Comparison of ENCODE assay signal across 16 cellular contexts in the genomic region with DNA sequence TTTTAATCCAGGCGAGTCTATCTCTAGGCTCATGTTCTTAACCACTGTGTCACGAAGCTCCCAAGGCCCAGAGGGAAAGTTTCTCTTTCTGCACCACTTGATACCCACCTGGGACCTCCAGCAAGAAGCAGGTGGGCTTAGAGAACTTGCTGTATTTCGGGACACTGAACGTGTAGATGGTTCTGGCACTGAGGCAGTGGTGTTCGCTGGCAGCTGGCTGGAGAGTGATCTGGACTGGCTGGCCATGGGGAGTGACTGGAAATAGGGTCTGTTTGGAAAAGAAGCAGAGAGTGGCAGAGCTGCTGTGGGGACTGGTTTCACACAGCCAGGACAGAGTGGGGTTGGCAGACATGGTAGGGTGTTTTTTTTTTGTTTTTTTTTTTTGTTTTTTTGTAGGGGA. TPM values are rescaled to one million over a fixed set of nuclear protein-coding genes. Genes with fewer than 3 reads are reported as not detected.
DNase-seq lines count a peak whose midpoint lies in the region; ATAC-seq and TF ChIP-seq lines count a peak whose summit lies in the region.
"Had no signal": no experiment of that assay in that cellular context is flagged by ENCODE, and none has a peak within 500 bp of the region (broad histone marks: within the 10 kb centered on the region; RNA-seq: fewer than 3 reads in every experiment).

No MANE protein-coding gene starts in this region.

- H3K36me3 ChIP-seq in endodermal cell (ENCODE audit: control insufficient read depth, insufficient read depth, low read length) (peaks cover 25% of the 10 kb centered on the region), neural progenitor cell (no peaks in the 10 kb centered on the region), mesendoderm (ENCODE audit: control insufficient read depth, insufficient read depth, low read length) (no peaks in the 10 kb centered on the region)

- H2BK5ac ChIP-seq in mesendoderm (ENCODE audit: low read length) = no peak overlapping the region

- ATAC-seq in natural killer cell treated with Interleukin-12 subunit alpha and Interleukin-12 subunit beta and Interleukin-15 and Interleukin-18, amount 100 ng/mL, for 72 hours = no peak
- ATAC-seq in natural killer cell = no peak
- ATAC-seq in stimulated activated naive B cell treated with anti-CD40 and anti-IgM and Interleukin-4, amounts not matched to agents 10 μg/mL and 1 μg/mL and 100 μg/mL, for 72 hours (replicated peaks) = no peak
- ATAC-seq: HCT116 had no signal

- no peak overlapping the region for H3K56ac ChIP-seq in mesendoderm (ENCODE audit: low read length)

- H2BK15ac ChIP-seq in mesendoderm (replicated peaks; ENCODE audit: low read depth) = no peak overlapping the region

- 94 to 96% methylated on average over 3 to 5 of the region's 5 CpGs for WGBS in endodermal cell (ENCODE audit: insufficient coverage in 1 of 2, insufficient read length in 1 of 2), 2 experiments
- WGBS in mesendoderm (ENCODE audit: extremely low coverage, insufficient coverage, low lambda C conversion rate) = no CpG with 5 or more reads among the region's 5 CpGs

- H3K9me3 ChIP-seq in endodermal cell (ENCODE audit: control insufficient read depth, low read length) = no peaks in the 10 kb centered on the region
- H3K9me3 ChIP-seq in neural progenitor cell (ENCODE audit: low read depth) = no peaks in the 10 kb centered on the region
- H3K9me3 ChIP-seq: BLaER1 treated with 17β-estradiol and CSF1 and Interleukin-3, amounts not matched to agents 10 nM and 100 nM had no signal

- H3K27ac Mint-ChIP-seq in natural killer cell treated with Interleukin-12 subunit alpha and Interleukin-12 subunit beta and Interleukin-15 and Interleukin-18, amount 100 ng/mL, for 72 hours = no peak overlapping the region
- H3K27ac Mint-ChIP-seq in natural killer cell (no peak overlapping the region), endodermal cell (no peak overlapping the region), neural progenitor cell (peak overlapping the region; percentile 86)
- no peak overlapping the region for H3K27ac Mint-ChIP-seq in stimulated activated naive B cell treated with anti-CD40 and anti-IgM and Interleukin-4, amounts not matched to agents 10 μg/mL and 1 μg/mL and 100 μg/mL, for 72 hours

- H3K9ac ChIP-seq in endodermal cell (ENCODE audit: extremely low read depth, low read length, poor library complexity, severe bottlenecking) = no peak overlapping the region
- H3K9ac ChIP-seq in neural progenitor cell = no peak overlapping the region
- no peak overlapping the region for H3K9ac ChIP-seq in mesendoderm (ENCODE audit: low read length)
- H3K9ac ChIP-seq: BLaER1 treated with 17β-estradiol and CSF1 and Interleukin-3, amounts not matched to agents 10 nM and 100 nM had no signal

- TF ChIP-seq CTCF in natural killer cell (IDR thresholded peaks at IDR 0.05) (no peak), endodermal cell (conservative IDR thresholded peaks at IDR 0.05) (no peak), neural progenitor cell (IDR thresholded peaks at IDR 0.05) (no peak)

- no peak overlapping the region for H3K4me3 Mint-ChIP-seq in natural killer cell treated with Interleukin-12 subunit alpha and Interleukin-12 subunit beta and Interleukin-15 and Interleukin-18, amount 100 ng/mL, for 72 hours
- H3K4me3 Mint-ChIP-seq in natural killer cell (no peak overlapping the region), endodermal cell (no peak overlapping the region), neural progenitor cell (no peak overlapping the region)
- H3K4me3 Mint-ChIP-seq in stimulated activated naive B cell treated with anti-CD40 and anti-IgM and Interleukin-4, amounts not matched to agents 10 μg/mL and 1 μg/mL and 100 μg/mL, for 72 hours = no peak overlapping the region
- H3K4me3 Mint-ChIP-seq: CD4-positive, CD25-positive, alpha-beta regulatory T cell; IgD-negative memory B cell had no signal

- no peaks in the 10 kb centered on the region for H3K4me1 Mint-ChIP-seq in natural killer cell treated with Interleukin-12 subunit alpha and Interleukin-12 subunit beta and Interleukin-15 and Interleukin-18, amount 100 ng/mL, for 72 hours (ENCODE audit: low read depth in 2 of 2)
- no peaks in the 10 kb centered on the region for H3K4me1 Mint-ChIP-seq in natural killer cell
- H3K4me1 Mint-ChIP-seq in endodermal cell = peaks cover 10% of the 10 kb centered on the region
- H3K4me1 Mint-ChIP-seq in neural progenitor cell = peaks cover 6% of the 10 kb centered on the region
- peaks cover 10 to 26% of the 10 kb centered on the region in 2 donors for H3K4me1 Mint-ChIP-seq in stimulated activated naive B cell treated with anti-CD40 and anti-IgM and Interleukin-4, amounts not matched to agents 10 μg/mL and 1 μg/mL and 100 μg/mL, for 72 hours
- H3K4me1 Mint-ChIP-seq: CD4-positive, CD25-positive, alpha-beta regulatory T cell had no signal

- H3K4me2 ChIP-seq in neural progenitor cell (no peak overlapping the region), mesendoderm (ENCODE audit: low read length) (no peak overlapping the region)
- H3K4me2 ChIP-seq: BLaER1 treated with 17β-estradiol and CSF1 and Interleukin-3, amounts not matched to agents 10 nM and 100 nM had no signal

- H4K20me1 ChIP-seq in neural progenitor cell (ENCODE audit: low read depth) = no peaks in the 10 kb centered on the region

- no peak overlapping the region for H2BK120ac ChIP-seq in mesendoderm (ENCODE audit: low read depth, low read length)

- H3K79me2 ChIP-seq in neural progenitor cell (ENCODE audit: low read depth) (no peaks in the 10 kb centered on the region), mesendoderm (ENCODE audit: control insufficient read depth, insufficient read depth, low read length) (no peaks in the 10 kb centered on the region)

- H3K4me1 ChIP-seq in endodermal cell (ENCODE audit: control insufficient read depth, insufficient read depth, low read length) = no peaks in the 10 kb centered on the region
- H3K4me1 ChIP-seq in neural progenitor cell = peaks cover under 1% of the 10 kb centered on the region
- no peaks in the 10 kb centered on the region for H3K4me1 ChIP-seq in mesendoderm (ENCODE audit: control insufficient read depth, low read depth, low read length)

- no peak overlapping the region for H4K8ac ChIP-seq in mesendoderm (ENCODE audit: low read depth, low read length)

- intact Hi-C loops in natural killer cell (cut with micrococcal nuclease) = no loop called here

- H2AK5ac ChIP-seq in mesendoderm (ENCODE audit: low read length) = no peak overlapping the region

- no peak overlapping the region for H3K4me3 ChIP-seq in endodermal cell (ENCODE audit: low read length)
- H3K4me3 ChIP-seq in neural progenitor cell = no peak overlapping the region
- H3K4me3 ChIP-seq in mesendoderm (ENCODE audit: low read length) = no peak overlapping the region
- H3K4me3 ChIP-seq: BLaER1 treated with 17β-estradiol and CSF1 and Interleukin-3, amounts not matched to agents 10 nM and 100 nM had no signal

- H3K9me3 Mint-ChIP-seq in natural killer cell treated with Interleukin-12 subunit alpha and Interleukin-12 subunit beta and Interleukin-15 and Interleukin-18, amount 100 ng/mL, for 72 hours = no peaks in the 10 kb centered on the region
- H3K9me3 Mint-ChIP-seq in natural killer cell (no peaks in the 10 kb centered on the region), endodermal cell (no peaks in the 10 kb centered on the region), neural progenitor cell (no peaks in the 10 kb centered on the region)
- no peaks in the 10 kb centered on the region for H3K9me3 Mint-ChIP-seq in stimulated activated naive B cell treated with anti-CD40 and anti-IgM and Interleukin-4, amounts not matched to agents 10 μg/mL and 1 μg/mL and 100 μg/mL, for 72 hours
- H3K9me3 Mint-ChIP-seq: CD4-positive, CD25-positive, alpha-beta regulatory T cell had no signal

- no peak overlapping the region for H4K5ac ChIP-seq in mesendoderm (ENCODE audit: low read length)

- peaks cover under 1% of the 10 kb centered on the region for H3F3A ChIP-seq in neural progenitor cell (ENCODE audit: low read depth)

- H3K18ac ChIP-seq in mesendoderm (ENCODE audit: low read length) = no peak overlapping the region

- H3K23ac ChIP-seq in mesendoderm (ENCODE audit: low read length) = no peak overlapping the region

- no peak overlapping the region for H2AFZ ChIP-seq in neural progenitor cell (replicated peaks)

- peaks cover 0 to 4% of the 10 kb centered on the region in 2 donors for H3K27me3 Mint-ChIP-seq in natural killer cell treated with Interleukin-12 subunit alpha and Interleukin-12 subunit beta and Interleukin-15 and Interleukin-18, amount 100 ng/mL, for 72 hours
- H3K27me3 Mint-ChIP-seq in natural killer cell (ENCODE audit: low read depth in 2 of 2) (no peaks in the 10 kb centered on the region), endodermal cell (ENCODE audit: insufficient read depth) (no peaks in the 10 kb centered on the region), neural progenitor cell (ENCODE audit: insufficient read depth, low read depth) (peaks cover 8% of the 10 kb centered on the region)
- no peaks in the 10 kb centered on the region for H3K27me3 Mint-ChIP-seq in stimulated activated naive B cell treated with anti-CD40 and anti-IgM and Interleukin-4, amounts not matched to agents 10 μg/mL and 1 μg/mL and 100 μg/mL, for 72 hours
- H3K27me3 Mint-ChIP-seq: CD4-positive, CD25-positive, alpha-beta regulatory T cell; IgD-negative memory B cell had no signal

- H3K27ac ChIP-seq in endodermal cell (ENCODE audit: low read depth, low read length) (no peak overlapping the region), neural progenitor cell (no peak overlapping the region), mesendoderm (ENCODE audit: low read depth, low read length) (no peak overlapping the region)
- H3K27ac ChIP-seq: BLaER1 treated with 17β-estradiol and CSF1 and Interleukin-3, amounts not matched to agents 10 nM and 100 nM had no signal

- H3K79me1 ChIP-seq in mesendoderm (ENCODE audit: low read length) = no peaks in the 10 kb centered on the region

- H3K27me3 ChIP-seq in endodermal cell (ENCODE audit: control insufficient read depth, insufficient read depth, low read length, poor library complexity, severe bottlenecking) (no peaks in the 10 kb centered on the region), neural progenitor cell (no peaks in the 10 kb centered on the region), mesendoderm (ENCODE audit: insufficient read depth, low read length, poor library complexity) (no peaks in the 10 kb centered on the region)
- H3K27me3 ChIP-seq: BLaER1 treated with 17β-estradiol and CSF1 and Interleukin-3, amounts not matched to agents 10 nM and 100 nM had no signal

- H3K36me3 Mint-ChIP-seq in natural killer cell treated with Interleukin-12 subunit alpha and Interleukin-12 subunit beta and Interleukin-15 and Interleukin-18, amount 100 ng/mL, for 72 hours = no peaks in the 10 kb centered on the region
- H3K36me3 Mint-ChIP-seq in natural killer cell = no peaks in the 10 kb centered on the region
- peaks cover 61% of the 10 kb centered on the region for H3K36me3 Mint-ChIP-seq in endodermal cell (ENCODE audit: low read depth)
- H3K36me3 Mint-ChIP-seq in neural progenitor cell = no peaks in the 10 kb centered on the region
- peaks cover 64 to 68% of the 10 kb centered on the region in 2 donors for H3K36me3 Mint-ChIP-seq in stimulated activated naive B cell treated with anti-CD40 and anti-IgM and Interleukin-4, amounts not matched to agents 10 μg/mL and 1 μg/mL and 100 μg/mL, for 72 hours

- H3K4ac ChIP-seq in mesendoderm (ENCODE audit: low read depth, low read length) = no peak overlapping the region

- DNase-seq in natural killer cell treated with Interleukin-12 subunit alpha and Interleukin-12 subunit beta and Interleukin-15 and Interleukin-18, amount 100 ng/mL, for 72 hours (ENCODE audit: low spot score) = peak; percentile 40
- DNase-seq in natural killer cell (no peak), endodermal cell (peak; percentile 20), neural progenitor cell (ENCODE audit: low spot score) (no peak), NCI-H1694 treated with DMSO at 0.1 percent for 48 hours (lab: John Stamatoyannopoulos, UW) (no peak), mesendoderm (no peak)
- DNase-seq in stimulated activated naive B cell treated with anti-CD40 and anti-IgM and Interleukin-4, amounts not matched to agents 10 μg/mL and 1 μg/mL and 100 μg/mL, for 72 hours = no peak
- DNase-seq: ACHN; CD4-positive, CD25-positive, alpha-beta regulatory T cell; DMS53 had no signal

RNA-seq across cellular contexts. Expression of a gene that starts 16.4 kb away (rescaled TPM):
- not detected for total RNA-seq in natural killer cell treated with Interleukin-12 subunit alpha and Interleukin-12 subunit beta and Interleukin-15 and Interleukin-18, amount 100 ng/mL, for 72 hours
- total RNA-seq in natural killer cell (not detected), endodermal cell (not detected), neural progenitor cell (ENCODE audit: low replicate concordance) (0.03 TPM in 1 of 2 replicates, not detected in the other)
- not detected for polyA plus RNA-seq in endodermal cell (2013, experiment 1 of 2)
- polyA plus RNA-seq in endodermal cell (2013, experiment 2 of 2) = not detected
- 0.14 TPM for polyA plus RNA-seq in mesendoderm (2013, experiment 1 of 2)
- 0.11 TPM for polyA plus RNA-seq in mesendoderm (2013, experiment 2 of 2)
- total RNA-seq: CD4-positive, CD25-positive, alpha-beta regulatory T cell had no signal
- polyA plus RNA-seq: CD4-positive, CD25-positive, alpha-beta regulatory T cell; IgD-negative memory B cell had no signal

RNA-seq across cellular contexts. Expression of a gene that starts 27.7 kb away (rescaled TPM):
- 1 to 10 TPM in 1 of 2 donors, under 1 TPM in 1; 0.36 to 2.0 TPM for total RNA-seq in natural killer cell treated with Interleukin-12 subunit alpha and Interleukin-12 subunit beta and Interleukin-15 and Interleukin-18, amount 100 ng/mL, for 72 hours
- total RNA-seq in natural killer cell (1 to 10 TPM in 1 of 3 donors, under 1 TPM in 2; 0.07 to 2.5 (median 0.19) TPM), endodermal cell (10 to 100 TPM; 12.1 to 13.0 TPM), neural progenitor cell (ENCODE audit: low replicate concordance) (3.0 and 3.3 TPM in 2 replicates)
- polyA plus RNA-seq in endodermal cell (2013, experiment 1 of 2) = 1.1 TPM
- 1.2 TPM for polyA plus RNA-seq in endodermal cell (2013, experiment 2 of 2)
- 7.5 TPM for polyA plus RNA-seq in mesendoderm (2013, experiment 1 of 2)
- 6.8 TPM for polyA plus RNA-seq in mesendoderm (2013, experiment 2 of 2)
- total RNA-seq: A172, HT1080 had no signal

RNA-seq across cellular contexts. Expression of a gene that starts 47.4 kb away (rescaled TPM):
- not detected for total RNA-seq in natural killer cell treated with Interleukin-12 subunit alpha and Interleukin-12 subunit beta and Interleukin-15 and Interleukin-18, amount 100 ng/mL, for 72 hours
- total RNA-seq in natural killer cell (under 1 TPM in 1 of 3 donors, not detected in 2; 0.08 TPM), endodermal cell (under 1 TPM; 0.11 to 0.15 TPM), neural progenitor cell (ENCODE audit: low replicate concordance) (0.06 TPM in 1 of 2 replicates, not detected in the other)
- 0.14 TPM for polyA plus RNA-seq in endodermal cell (2013, experiment 1 of 2)
- polyA plus RNA-seq in endodermal cell (2013, experiment 2 of 2) = 0.08 TPM
- 0.07 TPM for polyA plus RNA-seq in mesendoderm (2013, experiment 1 of 2)
- 0.06 TPM for polyA plus RNA-seq in mesendoderm (2013, experiment 2 of 2)
- total RNA-seq: CD4-positive, CD25-positive, alpha-beta regulatory T cell; H4 had no signal
- polyA plus RNA-seq: CD4-positive, CD25-positive, alpha-beta regulatory T cell; IgD-negative memory B cell had no signal

Comparison
In these comparisons a context has a peak if more than half of its experiments do, and no peak if none do; other contexts are left out.
1. DNase-seq: peak in natural killer cell treated with Interleukin-12 subunit alpha and Interleukin-12 subunit beta and Interleukin-15 and Interleukin-18, amount 100 ng/mL, for 72 hours (single experiment) and endodermal cell (single experiment); none in natural killer cell (single experiment), neural progenitor cell (single experiment), NCI-H1694 treated with DMSO at 0.1 percent for 48 hours (single experiment), stimulated activated naive B cell treated with anti-CD40 and anti-IgM and Interleukin-4, amounts not matched to agents 10 μg/mL and 1 μg/mL and 100 μg/mL, for 72 hours (single experiment) and mesendoderm (single experiment).